In the genomic region with DNA sequence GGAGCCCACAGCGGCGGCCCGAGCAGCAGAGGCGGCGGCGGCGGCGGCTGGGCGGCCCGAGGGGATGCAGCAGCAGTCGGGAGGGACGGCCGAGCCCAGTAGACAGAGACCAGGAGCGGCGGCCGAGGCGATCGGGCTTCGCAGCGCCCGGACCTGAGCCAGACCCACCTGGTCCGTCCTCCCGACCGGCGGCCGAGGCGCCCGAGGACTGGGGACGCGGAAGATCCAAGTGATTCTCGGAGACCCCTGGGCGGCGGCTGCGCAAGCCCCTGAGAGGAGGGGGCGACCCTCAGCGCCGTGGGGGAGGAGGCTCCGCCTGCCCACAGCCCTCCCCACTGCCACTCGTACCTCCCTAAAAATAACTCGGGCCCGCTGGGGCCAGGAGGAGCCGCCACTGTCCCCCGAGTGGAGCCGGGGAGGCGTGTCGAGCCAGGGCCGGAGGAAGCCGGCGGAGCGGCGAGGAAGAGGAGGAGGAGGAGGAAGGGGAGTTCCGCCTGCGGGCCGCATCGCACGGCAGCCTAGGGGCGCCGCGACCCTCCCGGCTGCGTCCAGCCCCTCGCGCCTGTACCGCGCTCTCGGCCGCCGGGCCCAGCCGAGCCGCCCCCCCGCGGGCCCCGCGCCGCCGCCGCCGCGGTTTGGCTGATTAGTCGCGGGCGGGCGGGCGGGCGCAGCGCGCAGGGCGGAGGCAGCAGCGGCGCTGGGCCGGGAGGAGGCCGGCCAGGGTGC, we compare ENCODE assay signal across 8 cellular contexts.
DNase-seq lines count a peak whose midpoint lies in the region; ATAC-seq and TF ChIP-seq lines count a peak whose summit lies in the region.

No MANE protein-coding gene starts in this region.

- no peak for TF ChIP-seq CTCF in choroid plexus epithelial cell (conservative IDR thresholded peaks at IDR 0.05; ENCODE audit: low read depth, low read length)

- H3K4me3 ChIP-seq in choroid plexus epithelial cell (ENCODE audit: low read depth, low read length), result peak overlapping the region; percentile 80

- ATAC-seq in GM21576 (IDR thresholded peaks at IDR 0.05; ENCODE audit: unreplicated experiment), result peak; percentile 26

- DNase-seq in ELF-1 (ENCODE audit: low read depth, low spot score) (peak; percentile 58), HuH-7 (ENCODE audit: low spot score) (peak; percentile 25), choroid plexus epithelial cell (ENCODE audit: low read depth) (peak; percentile 46), left kidney (ENCODE audit: low read depth, low spot score) (peak; percentile 82), cerebellar nuclear complex (lab: John Stamatoyannopoulos, UW) (no peak)
- peak; percentile 57 for DNase-seq in activated CD4-positive, CD25-positive, alpha-beta regulatory T cell treated with anti-CD3 and anti-CD28 coated beads, Interleukin-2, amount 50 U/mL, for 72 hours
- peak; percentile 16 to 39 for DNase-seq in stimulated activated CD4-positive, alpha-beta T cell treated with anti-CD3 and anti-CD28 coated beads, Interleukin-4, amount 100 ng/mL, for 4 hours

Comparison
In these comparisons a context has a peak if more than half of its experiments do, and no peak if none do; other contexts are left out.
1. DNase-seq: peak in ELF-1 (single experiment), HuH-7 (single experiment), activated CD4-positive, CD25-positive, alpha-beta regulatory T cell treated with anti-CD3 and anti-CD28 coated beads, Interleukin-2, amount 50 U/mL, for 72 hours (single experiment), choroid plexus epithelial cell (single experiment), left kidney (single experiment) and stimulated activated CD4-positive, alpha-beta T cell treated with anti-CD3 and anti-CD28 coated beads, Interleukin-4, amount 100 ng/mL, for 4 hours (2 of 2); none in cerebellar nuclear complex (0 of 2).